ENCODE assay signal across 1 cellular context in genomic region chr15:85443593-85444328, GRCh38.
A peak's percentile ranks its signal among the peaks of the same experiment; 100 is the strongest.
TF ChIP-seq lines count a peak whose summit lies in the region.

No MANE protein-coding gene starts in this region.

TF ChIP-seq in HepG2, 621 proteins besides CTCF, POLR2A, EP300 and RAD21 (continued from another document and continues in another):
- TF ChIP-seq, protein P1, sequence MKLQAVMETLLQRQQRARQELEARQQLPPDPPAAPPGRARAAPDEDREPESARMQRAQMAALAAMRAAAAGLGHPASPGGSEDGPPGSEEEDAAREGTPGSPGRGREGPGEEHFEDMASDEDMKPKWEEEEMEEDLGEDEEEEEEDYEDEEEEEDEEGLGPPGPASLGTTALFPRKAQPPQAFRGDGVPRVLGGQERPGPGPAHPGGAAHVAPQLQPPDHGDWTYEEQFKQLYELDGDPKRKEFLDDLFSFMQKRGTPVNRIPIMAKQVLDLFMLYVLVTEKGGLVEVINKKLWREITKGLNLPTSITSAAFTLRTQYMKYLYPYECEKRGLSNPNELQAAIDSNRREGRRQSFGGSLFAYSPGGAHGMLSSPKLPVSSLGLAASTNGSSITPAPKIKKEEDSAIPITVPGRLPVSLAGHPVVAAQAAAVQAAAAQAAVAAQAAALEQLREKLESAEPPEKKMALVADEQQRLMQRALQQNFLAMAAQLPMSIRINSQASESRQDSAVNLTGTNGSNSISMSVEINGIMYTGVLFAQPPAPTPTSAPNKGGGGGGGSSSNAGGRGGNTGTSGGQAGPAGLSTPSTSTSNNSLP (IDR thresholded peaks at IDR 0.05; ENCODE audit: low read depth, low read length) = peak; percentile 99
- TF ChIP-seq CENPX (CRISPR knock-in tag; IDR thresholded peaks at IDR 0.05) (no peak), ZSCAN25 (CRISPR knock-in tag; IDR thresholded peaks at IDR 0.05) (no peak), HHEX (CRISPR knock-in tag; IDR thresholded peaks at IDR 0.05) (no peak), ZBTB2 (CRISPR knock-in tag; IDR thresholded peaks at IDR 0.05; ENCODE audit: low read depth) (no peak), HCFC1 (IDR thresholded peaks at IDR 0.05; ENCODE audit: low read depth, low read length) (no peak), HDAC6 (IDR thresholded peaks at IDR 0.05; ENCODE audit: low read depth, low read length) (no peak), MAZ (IDR thresholded peaks at IDR 0.05; ENCODE audit: borderline replicate concordance, low read depth, low read length) (no peak), MAZ (CRISPR knock-in tag; IDR thresholded peaks at IDR 0.05; ENCODE audit: low read depth) (no peak), ERF (CRISPR knock-in tag; IDR thresholded peaks at IDR 0.05) (0 out of 2 replicates have a peak, but pooled peaks have one; percentile 29), RFXANK (CRISPR knock-in tag; IDR thresholded peaks at IDR 0.05) (no peak), ZNF34 (CRISPR knock-in tag; IDR thresholded peaks at IDR 0.05; ENCODE audit: borderline replicate concordance) (no peak), NFKBIZ (CRISPR knock-in tag; IDR thresholded peaks at IDR 0.05) (no peak), TAF15 (IDR thresholded peaks at IDR 0.05; ENCODE audit: low read depth, low read length, poor library complexity, severe bottlenecking) (no peak), PAXIP1 (CRISPR knock-in tag; conservative IDR thresholded peaks at IDR 0.05) (0 out of 2 replicates have a peak, but pooled peaks have one; percentile 26), ZFP82 (CRISPR knock-in tag; IDR thresholded peaks at IDR 0.05; ENCODE audit: borderline replicate concordance) (no peak), ZBTB39 (CRISPR knock-in tag; IDR thresholded peaks at IDR 0.05) (no peak), ZNF614 (CRISPR knock-in tag; IDR thresholded peaks at IDR 0.05; ENCODE audit: borderline replicate concordance) (0 out of 2 replicates have a peak, but pooled peaks have one; percentile 36), GATA4 (IDR thresholded peaks at IDR 0.05; ENCODE audit: borderline replicate concordance, low read depth) (no peak), ZNF773 (CRISPR knock-in tag; IDR thresholded peaks at IDR 0.05; ENCODE audit: borderline replicate concordance) (no peak), ZNF841 (CRISPR knock-in tag; IDR thresholded peaks at IDR 0.05; ENCODE audit: borderline replicate concordance) (no peak), SNAPC2 (CRISPR knock-in tag; IDR thresholded peaks at IDR 0.05) (no peak), ZBTB38 (CRISPR knock-in tag; IDR thresholded peaks at IDR 0.05) (no peak), CREB1 (IDR thresholded peaks at IDR 0.05) (no peak), CREB1 (CRISPR knock-in tag; IDR thresholded peaks at IDR 0.05) (0 out of 2 replicates have a peak, but pooled peaks have one; percentile 7), FOXK2 (IDR thresholded peaks at IDR 0.05) (peak; percentile 43; the same call in 1 of the 2 replicates), JDP2 (CRISPR knock-in tag; IDR thresholded peaks at IDR 0.05; ENCODE audit: borderline replicate concordance) (no peak), NFIC (IDR thresholded peaks at IDR 0.05; ENCODE audit: low read length) (no peak), HNRNPH1 (optimal IDR thresholded peaks at IDR 0.05; ENCODE audit: low read depth, low read length) (no peak), RFX3 (CRISPR knock-in tag; IDR thresholded peaks at IDR 0.05) (peak; percentile 95), ZBTB20 (CRISPR knock-in tag; IDR thresholded peaks at IDR 0.05; ENCODE audit: borderline replicate concordance, low read depth) (no peak), NFKB2 (CRISPR knock-in tag; IDR thresholded peaks at IDR 0.05; ENCODE audit: borderline replicate concordance) (no peak), MEIS2 (CRISPR knock-in tag; IDR thresholded peaks at IDR 0.05) (no peak), PHF5A (CRISPR knock-in tag; IDR thresholded peaks at IDR 0.05; ENCODE audit: low read depth, unreplicated experiment) (no peak), AFF4 (CRISPR knock-in tag; IDR thresholded peaks at IDR 0.05) (no peak), GRHL1 (CRISPR knock-in tag; conservative IDR thresholded peaks at IDR 0.05) (no peak), ZNF44 (CRISPR knock-in tag; IDR thresholded peaks at IDR 0.05) (no peak), ZNF678 (CRISPR knock-in tag; IDR thresholded peaks at IDR 0.05) (no peak)
- TF ChIP-seq, protein P2, sequence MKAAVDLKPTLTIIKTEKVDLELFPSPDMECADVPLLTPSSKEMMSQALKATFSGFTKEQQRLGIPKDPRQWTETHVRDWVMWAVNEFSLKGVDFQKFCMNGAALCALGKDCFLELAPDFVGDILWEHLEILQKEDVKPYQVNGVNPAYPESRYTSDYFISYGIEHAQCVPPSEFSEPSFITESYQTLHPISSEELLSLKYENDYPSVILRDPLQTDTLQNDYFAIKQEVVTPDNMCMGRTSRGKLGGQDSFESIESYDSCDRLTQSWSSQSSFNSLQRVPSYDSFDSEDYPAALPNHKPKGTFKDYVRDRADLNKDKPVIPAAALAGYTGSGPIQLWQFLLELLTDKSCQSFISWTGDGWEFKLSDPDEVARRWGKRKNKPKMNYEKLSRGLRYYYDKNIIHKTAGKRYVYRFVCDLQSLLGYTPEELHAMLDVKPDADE (CRISPR knock-in tag; IDR thresholded peaks at IDR 0.05) = no peak
- TF ChIP-seq, protein P3, sequence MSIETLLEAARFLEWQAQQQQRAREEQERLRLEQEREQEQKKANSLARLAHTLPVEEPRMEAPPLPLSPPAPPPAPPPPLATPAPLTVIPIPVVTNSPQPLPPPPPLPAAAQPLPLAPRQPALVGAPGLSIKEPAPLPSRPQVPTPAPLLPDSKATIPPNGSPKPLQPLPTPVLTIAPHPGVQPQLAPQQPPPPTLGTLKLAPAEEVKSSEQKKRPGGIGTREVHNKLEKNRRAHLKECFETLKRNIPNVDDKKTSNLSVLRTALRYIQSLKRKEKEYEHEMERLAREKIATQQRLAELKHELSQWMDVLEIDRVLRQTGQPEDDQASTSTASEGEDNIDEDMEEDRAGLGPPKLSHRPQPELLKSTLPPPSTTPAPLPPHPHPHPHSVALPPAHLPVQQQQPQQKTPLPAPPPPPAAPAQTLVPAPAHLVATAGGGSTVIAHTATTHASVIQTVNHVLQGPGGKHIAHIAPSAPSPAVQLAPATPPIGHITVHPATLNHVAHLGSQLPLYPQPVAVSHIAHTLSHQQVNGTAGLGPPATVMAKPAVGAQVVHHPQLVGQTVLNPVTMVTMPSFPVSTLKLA (IDR thresholded peaks at IDR 0.05) = no peak
- TF ChIP-seq, protein P4, sequence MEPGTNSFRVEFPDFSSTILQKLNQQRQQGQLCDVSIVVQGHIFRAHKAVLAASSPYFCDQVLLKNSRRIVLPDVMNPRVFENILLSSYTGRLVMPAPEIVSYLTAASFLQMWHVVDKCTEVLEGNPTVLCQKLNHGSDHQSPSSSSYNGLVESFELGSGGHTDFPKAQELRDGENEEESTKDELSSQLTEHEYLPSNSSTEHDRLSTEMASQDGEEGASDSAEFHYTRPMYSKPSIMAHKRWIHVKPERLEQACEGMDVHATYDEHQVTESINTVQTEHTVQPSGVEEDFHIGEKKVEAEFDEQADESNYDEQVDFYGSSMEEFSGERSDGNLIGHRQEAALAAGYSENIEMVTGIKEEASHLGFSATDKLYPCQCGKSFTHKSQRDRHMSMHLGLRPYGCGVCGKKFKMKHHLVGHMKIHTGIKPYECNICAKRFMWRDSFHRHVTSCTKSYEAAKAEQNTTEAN (CRISPR knock-in tag; conservative IDR thresholded peaks at IDR 0.05) = no peak
- TF ChIP-seq, protein P5, sequence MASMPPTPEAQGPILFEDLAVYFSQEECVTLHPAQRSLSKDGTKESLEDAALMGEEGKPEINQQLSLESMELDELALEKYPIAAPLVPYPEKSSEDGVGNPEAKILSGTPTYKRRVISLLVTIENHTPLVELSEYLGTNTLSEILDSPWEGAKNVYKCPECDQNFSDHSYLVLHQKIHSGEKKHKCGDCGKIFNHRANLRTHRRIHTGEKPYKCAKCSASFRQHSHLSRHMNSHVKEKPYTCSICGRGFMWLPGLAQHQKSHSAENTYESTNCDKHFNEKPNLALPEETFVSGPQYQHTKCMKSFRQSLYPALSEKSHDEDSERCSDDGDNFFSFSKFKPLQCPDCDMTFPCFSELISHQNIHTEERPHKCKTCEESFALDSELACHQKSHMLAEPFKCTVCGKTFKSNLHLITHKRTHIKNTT (CRISPR knock-in tag; IDR thresholded peaks at IDR 0.05) = no peak
